ENCODE assay signal across 1 cellular context in genomic region chr2:47313728-47314127, GRCh38.
TF ChIP-seq lines count a peak whose summit lies in the region.

No MANE protein-coding gene starts in this region.

TF ChIP-seq in HepG2, 621 proteins besides CTCF, POLR2A, EP300 and RAD21 (continued from another document):
- TF ChIP-seq, protein P1, sequence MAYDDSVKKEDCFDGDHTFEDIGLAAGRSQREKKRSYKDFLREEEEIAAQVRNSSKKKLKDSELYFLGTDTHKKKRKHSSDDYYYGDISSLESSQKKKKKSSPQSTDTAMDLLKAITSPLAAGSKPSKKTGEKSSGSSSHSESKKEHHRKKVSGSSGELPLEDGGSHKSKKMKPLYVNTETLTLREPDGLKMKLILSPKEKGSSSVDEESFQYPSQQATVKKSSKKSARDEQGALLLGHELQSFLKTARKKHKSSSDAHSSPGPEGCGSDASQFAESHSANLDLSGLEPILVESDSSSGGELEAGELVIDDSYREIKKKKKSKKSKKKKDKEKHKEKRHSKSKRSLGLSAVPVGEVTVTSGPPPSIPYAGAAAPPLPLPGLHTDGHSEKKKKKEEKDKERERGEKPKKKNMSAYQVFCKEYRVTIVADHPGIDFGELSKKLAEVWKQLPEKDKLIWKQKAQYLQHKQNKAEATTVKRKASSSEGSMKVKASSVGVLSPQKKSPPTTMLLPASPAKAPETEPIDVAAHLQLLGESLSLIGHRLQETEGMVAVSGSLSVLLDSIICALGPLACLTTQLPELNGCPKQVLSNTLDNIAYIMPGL (CRISPR knock-in tag; IDR thresholded peaks at IDR 0.05; ENCODE audit: borderline replicate concordance in 1 of 2, low read depth in 1 of 2), result peak in 1 of 2 experiments; percentile 19; a peak in 1 of 4 replicates
- TF ChIP-seq ZBTB14 (CRISPR knock-in tag; IDR thresholded peaks at IDR 0.05), result no peak
